In the genomic region with DNA sequence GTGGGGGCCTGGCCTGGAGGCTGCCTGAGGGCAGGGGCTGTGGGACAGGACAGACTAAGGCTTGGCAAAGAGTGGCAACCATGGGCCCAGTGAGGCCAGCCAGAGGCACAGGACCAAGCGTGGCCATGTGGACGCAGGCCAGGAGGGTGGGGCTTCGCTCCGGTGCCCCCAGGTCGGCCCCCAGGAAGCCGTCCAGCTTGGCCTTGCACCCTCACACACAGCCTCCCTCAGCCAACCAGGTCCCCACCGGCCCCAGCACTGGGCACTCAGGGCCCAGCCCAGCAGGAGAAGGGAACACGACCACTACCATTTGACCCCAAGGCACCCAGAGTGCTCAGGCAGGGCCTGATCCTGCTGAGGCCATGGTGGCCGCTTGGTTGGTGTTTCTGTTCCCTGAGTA, we compare ENCODE assay signal across 21 cellular contexts.
"Had no signal": no experiment of that assay in that cellular context is flagged by ENCODE, and none has a peak within 500 bp of the region (broad histone marks: within the 10 kb centered on the region; RNA-seq: fewer than 3 reads in every experiment).

No MANE protein-coding gene starts in this region.

- H3K27me3 ChIP-seq: dorsolateral prefrontal cortex, esophagus muscularis mucosa, foreskin keratinocyte, heart left ventricle, hepatocyte, left lung had no signal

- H3K4me3 Mint-ChIP-seq: immature natural killer cell, mesothelial cell of epicardium had no signal

- ATAC-seq: foreskin keratinocyte, gastroesophageal sphincter, heart left ventricle, left cardiac atrium, left lung, left ventricle myocardium superior, lower lobe of right lung, mucosa of descending colon had no signal

- H3K27ac ChIP-seq: coronary artery, esophagus muscularis mucosa, foreskin keratinocyte, gastroesophageal sphincter, heart left ventricle, hepatocyte, left lung, lower lobe of right lung had no signal

- DNase-seq: dermis blood vessel endothelial cell; dorsolateral prefrontal cortex; effector CD4-positive, alpha-beta T cell; effector memory CD4-positive, alpha-beta T cell; foreskin keratinocyte; heart left ventricle; immature natural killer cell; islet precursor cell; kidney; kidney glomerular epithelial cell; left cardiac atrium; left ventricle myocardium superior; lower lobe of right lung; mesenchymal stem cell had no signal

- H3K27ac Mint-ChIP-seq: immature natural killer cell, mesothelial cell of epicardium had no signal

- H3K9me3 Mint-ChIP-seq: immature natural killer cell, mesothelial cell of epicardium had no signal

- H3K4me1 Mint-ChIP-seq: immature natural killer cell, mesothelial cell of epicardium had no signal
